Comparison of ENCODE assay signal across 17 cellular contexts in the genomic region with DNA sequence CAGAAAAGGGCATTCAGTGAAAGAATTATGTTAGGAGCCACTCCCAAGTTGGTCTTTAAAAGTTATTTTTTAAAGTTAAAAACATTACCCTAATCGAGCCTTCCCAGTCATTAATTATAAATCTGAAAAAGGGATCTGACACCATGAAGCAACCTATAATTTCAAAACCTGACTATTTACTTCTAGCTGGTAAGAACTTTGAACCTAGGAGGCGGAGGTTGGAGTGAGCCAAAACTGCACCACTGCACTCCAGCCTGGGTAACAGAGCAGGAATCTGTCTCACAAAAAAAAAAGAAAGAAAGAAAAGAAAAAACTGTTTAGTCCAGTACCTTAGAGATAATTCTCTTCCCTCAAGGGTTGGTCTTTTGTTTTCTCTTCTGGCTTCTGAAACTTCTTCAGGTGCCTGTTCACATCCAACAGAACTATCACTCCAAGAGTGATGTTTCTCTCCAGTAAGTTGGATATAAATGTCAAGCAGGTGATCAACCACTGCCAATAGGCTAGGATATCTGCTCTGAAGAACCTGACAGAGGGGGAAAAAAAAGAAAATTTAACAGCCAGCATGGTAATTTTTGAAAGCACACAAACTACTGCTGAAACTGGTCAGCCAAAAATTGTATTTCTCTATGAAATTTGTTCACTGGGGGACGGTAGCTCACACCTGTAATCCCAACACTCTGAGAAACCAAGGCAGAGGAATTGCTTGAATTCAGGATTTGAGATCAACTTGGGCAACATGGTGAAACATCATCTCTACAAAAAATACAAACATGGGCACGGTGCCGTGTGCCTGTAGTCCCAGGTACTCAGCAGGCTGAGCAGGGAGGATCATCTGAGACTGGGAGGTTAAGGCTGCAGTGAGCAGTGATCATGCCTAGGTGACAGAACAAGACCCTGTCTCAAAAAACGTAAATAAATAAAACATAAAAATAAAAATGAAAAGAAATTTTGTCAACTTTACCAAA. TPM values are rescaled to one million over a fixed set of nuclear protein-coding genes. Genes with fewer than 3 reads are reported as not detected.
DNase-seq lines count a peak whose midpoint lies in the region; ATAC-seq, FAIRE-seq and TF ChIP-seq lines count a peak whose summit lies in the region.
"Had no signal": no experiment of that assay in that cellular context is flagged by ENCODE, and none has a peak within 500 bp of the region (broad histone marks: within the 10 kb centered on the region; RNA-seq: fewer than 3 reads in every experiment).

No MANE protein-coding gene starts in this region.

- POLR2A ChIA-PET in endothelial cell of umbilical vein (lab: Charles Lee), result no interaction called here

- TF ChIP-seq CTCF in GM23338 (conservative IDR thresholded peaks at IDR 0.05; ENCODE audit: low read depth in 2 of 2) (no peak), endothelial cell of umbilical vein (IDR thresholded peaks at IDR 0.05; ENCODE audit: extremely low read depth in 1 of 2, insufficient read depth in 1 of 2, low read depth in 1 of 2, low read length in 2 of 2) (no peak), right lobe of liver (IDR thresholded peaks at IDR 0.05) (no peak), uterus (IDR thresholded peaks at IDR 0.05) (no peak)

- no peaks in the 10 kb centered on the region for H3K27me3 Mint-ChIP-seq in activated CD8-positive, alpha-beta memory T cell treated with anti-CD3 and anti-CD28 coated beads, Interleukin-2, amount 10 ng/mL, durations not matched to agents 7 days and 5 days
- no peaks in the 10 kb centered on the region for H3K27me3 Mint-ChIP-seq in GM23338 (ENCODE audit: insufficient read depth, low read depth, poor library complexity)
- H3K27me3 Mint-ChIP-seq: CD4-positive, alpha-beta memory T cell had no signal

- CTCF ChIA-PET in activated CD8-positive, alpha-beta memory T cell treated with anti-CD3 and anti-CD28 coated beads, Interleukin-2, amount 10 ng/mL, durations not matched to agents 7 days and 5 days (lab: Charles Lee), result interaction anchor here (0.7 kb wide), 1 partner anchor 503 kb away, joined by 4 read pairs; no protein-coding TSS in a partner anchor
- CTCF ChIA-PET in endothelial cell of umbilical vein (lab: Charles Lee), result no interaction called here

- H3K4me3 Mint-ChIP-seq in activated CD8-positive, alpha-beta memory T cell treated with anti-CD3 and anti-CD28 coated beads, Interleukin-2, amount 10 ng/mL, durations not matched to agents 7 days and 5 days, result no peak overlapping the region
- H3K4me3 Mint-ChIP-seq in GM23338, result no peak overlapping the region
- H3K4me3 Mint-ChIP-seq: CD14-positive monocyte; CD4-positive, alpha-beta memory T cell; H9 had no signal

- no peaks in the 10 kb centered on the region for H3K9me1 ChIP-seq in endothelial cell of umbilical vein (replicated peaks; ENCODE audit: control insufficient read depth, extremely low read depth, insufficient read depth, low read length)

- H3K4me1 Mint-ChIP-seq in activated CD8-positive, alpha-beta memory T cell treated with anti-CD3 and anti-CD28 coated beads, Interleukin-2, amount 10 ng/mL, durations not matched to agents 7 days and 5 days, result no peaks in the 10 kb centered on the region
- no peaks in the 10 kb centered on the region for H3K4me1 Mint-ChIP-seq in GM23338
- H3K4me1 Mint-ChIP-seq: CD14-positive monocyte; CD4-positive, alpha-beta memory T cell; H9 had no signal

- H3F3A ChIP-seq in GM23338 (replicated peaks; ENCODE audit: low read depth), result peaks cover 5% of the 10 kb centered on the region; the same call in 1 of the 2 replicates

- H3K27ac Mint-ChIP-seq in activated CD8-positive, alpha-beta memory T cell treated with anti-CD3 and anti-CD28 coated beads, Interleukin-2, amount 10 ng/mL, durations not matched to agents 7 days and 5 days, result peak overlapping the region; percentile 47
- H3K27ac Mint-ChIP-seq in GM23338, result no peak overlapping the region

- dilution Hi-C loops in endothelial cell of umbilical vein (cut with MboI; ENCODE audit: extremely low pct_ligation_motif_present, low sequenced_read_pairs), result no loop called here

- H3K79me2 ChIP-seq in GM23338 (replicated peaks; ENCODE audit: insufficient read depth) (peaks cover 25% of the 10 kb centered on the region), endothelial cell of umbilical vein (ENCODE audit: control insufficient read depth, insufficient read depth, low read length) (no peaks in the 10 kb centered on the region)

- H3K4me2 ChIP-seq in GM23338 (no peak overlapping the region), endothelial cell of umbilical vein (ENCODE audit: insufficient read depth, low read length) (no peak overlapping the region)
- H3K4me2 ChIP-seq: BLaER1 had no signal

- peaks cover 57% of the 10 kb centered on the region for H3K36me3 Mint-ChIP-seq in activated CD8-positive, alpha-beta memory T cell treated with anti-CD3 and anti-CD28 coated beads, Interleukin-2, amount 10 ng/mL, durations not matched to agents 7 days and 5 days
- H3K36me3 Mint-ChIP-seq in GM23338 (ENCODE audit: low read depth), result peaks cover 96% of the 10 kb centered on the region

- H3K9me3 Mint-ChIP-seq in activated CD8-positive, alpha-beta memory T cell treated with anti-CD3 and anti-CD28 coated beads, Interleukin-2, amount 10 ng/mL, durations not matched to agents 7 days and 5 days (ENCODE audit: low read depth), result no peaks in the 10 kb centered on the region
- H3K9me3 Mint-ChIP-seq in GM23338, result peaks cover 4% of the 10 kb centered on the region; the same call in 1 of the 3 replicates

- H3K9me2 ChIP-seq in GM23338 (ENCODE audit: insufficient read depth), result no peaks in the 10 kb centered on the region

- H3K27ac ChIP-seq in GM23338 (ENCODE audit: low read depth) (no peak overlapping the region; the same call in 1 of the 2 replicates), endothelial cell of umbilical vein (ENCODE audit: insufficient read depth, low read depth, low read length) (no peak overlapping the region), right lobe of liver (peak overlapping the region; percentile 72 to 80 (median 80)), uterus (no peak overlapping the region)
- H3K27ac ChIP-seq: BLaER1 had no signal

- BruUV-seq in endothelial cell of umbilical vein (replicated peaks; lab: Mats Ljungman, UMichigan), result no TSS peak

- no peak for ATAC-seq in activated CD8-positive, alpha-beta memory T cell treated with anti-CD3 and anti-CD28 coated beads, Interleukin-2, amount 10 ng/mL, durations not matched to agents 7 days and 5 days
- ATAC-seq in GM23338 (no peak), right lobe of liver (peak; percentile 79 to 91 (median 86))

- intact Hi-C loops in endothelial cell of umbilical vein (cut with micrococcal nuclease), result no loop called here
- intact Hi-C loops in right lobe of liver (cut with DNase I), result no loop called here
- intact Hi-C loops in uterus (cut with DNase I; ENCODE audit: low total_unique reads), result no loop called here

- H3K9me3 ChIP-seq in endothelial cell of umbilical vein (replicated peaks; ENCODE audit: control insufficient read depth, insufficient read depth, low read length), result no peaks in the 10 kb centered on the region
- no peaks in the 10 kb centered on the region for H3K9me3 ChIP-seq in right lobe of liver
- H3K9me3 ChIP-seq in uterus, result no peaks in the 10 kb centered on the region

- no peaks in the 10 kb centered on the region for H3K4me1 ChIP-seq in GM23338 (ENCODE audit: insufficient read depth)
- no peaks in the 10 kb centered on the region for H3K4me1 ChIP-seq in endothelial cell of umbilical vein (ENCODE audit: control insufficient read depth, extremely low read depth, insufficient read depth, low read length)
- H3K4me1 ChIP-seq in right lobe of liver, result peaks cover 0 to 43% (median 11%) of the 10 kb centered on the region in 4 donors
- H3K4me1 ChIP-seq in uterus, result no peaks in the 10 kb centered on the region
- H3K4me1 ChIP-seq: BLaER1 had no signal

- FAIRE-seq in endothelial cell of umbilical vein (lab: Jason Lieb, UNC), result peak; percentile 4
- FAIRE-seq: H1 had no signal

- no peak overlapping the region for H3K9ac ChIP-seq in endothelial cell of umbilical vein (replicated peaks; ENCODE audit: extremely low read depth, insufficient read depth, low read length)
- H3K9ac ChIP-seq: BLaER1 had no signal

- no peak overlapping the region for H3K4me3 ChIP-seq in GM23338
- H3K4me3 ChIP-seq in endothelial cell of umbilical vein (replicated peaks in 1 of 3; ENCODE audit: insufficient read depth in 1 of 3, low read depth in 1 of 3, low read length in 3 of 3), result no peak overlapping the region
- no peak overlapping the region for H3K4me3 ChIP-seq in right lobe of liver
- no peak overlapping the region for H3K4me3 ChIP-seq in uterus
- H3K4me3 ChIP-seq: BLaER1 had no signal

- H3K36me3 ChIP-seq in GM23338 (ENCODE audit: insufficient read depth) (peaks cover 73% of the 10 kb centered on the region), endothelial cell of umbilical vein (ENCODE audit: control insufficient read depth in 2 of 2, extremely low read depth in 1 of 2, insufficient read depth in 2 of 2, low read length in 2 of 2) (peaks cover 2 to 5% of the 10 kb centered on the region in 2 experiments), right lobe of liver (peaks cover 0 to 3% (median under 1%) of the 10 kb centered on the region in 4 donors), uterus (no peaks in the 10 kb centered on the region)

- TF ChIP-seq POLR2A in endothelial cell of umbilical vein (IDR thresholded peaks at IDR 0.05; ENCODE audit: low read depth, low read length) (no peak), right lobe of liver (IDR thresholded peaks at IDR 0.05) (no peak), uterus (IDR thresholded peaks at IDR 0.05) (no peak)

- DNase-seq in activated CD8-positive, alpha-beta memory T cell treated with anti-CD3 and anti-CD28 coated beads, Interleukin-2, amount 10 ng/mL, durations not matched to agents 7 days and 5 days, result no peak
- no peak for DNase-seq in activated CD8-positive, alpha-beta memory T cell treated with anti-CD3 and anti-CD28 coated beads, Interleukin-2, amount 50 U/mL, for 4 hours
- DNase-seq in GM23338 (ENCODE audit: low spot score) (no peak), endothelial cell of umbilical vein (ENCODE audit: low read depth, low spot score) (no peak), right lobe of liver (peak in 2 of 3 donors; percentile 35 to 74), T1000 (lab: John Stamatoyannopoulos, UW) (no peak), uterus (no peak), germinal center (ENCODE audit: low spot score) (no peak)
- DNase-seq: 8988T; CD4-positive, alpha-beta memory T cell; DMS153; DMS79; GDM1; H9 had no signal

- H4K20me1 ChIP-seq in GM23338 (replicated peaks; ENCODE audit: insufficient read depth) (peaks cover 6% of the 10 kb centered on the region; the same call in 1 of the 2 replicates), endothelial cell of umbilical vein (replicated peaks; ENCODE audit: control insufficient read depth, extremely low read depth, insufficient read depth, low read length) (no peaks in the 10 kb centered on the region)
- H4K20me1 ChIP-seq: BLaER1 had no signal

- no peaks in the 10 kb centered on the region for H3K27me3 ChIP-seq in GM23338 (ENCODE audit: insufficient read depth)
- no peaks in the 10 kb centered on the region for H3K27me3 ChIP-seq in endothelial cell of umbilical vein (ENCODE audit: control insufficient read depth in 2 of 2, insufficient read depth in 2 of 2, low read length in 2 of 2)
- no peaks in the 10 kb centered on the region for H3K27me3 ChIP-seq in right lobe of liver
- H3K27me3 ChIP-seq in uterus, result no peaks in the 10 kb centered on the region
- H3K27me3 ChIP-seq: BLaER1 had no signal

- 44% methylated on average over 6 of the region's 6 CpGs for WGBS in right lobe of liver (ENCODE audit: insufficient coverage, low coverage, low lambda C conversion rate, missing lambda C conversion rate)

- H2AFZ ChIP-seq in GM23338 (no peak overlapping the region), endothelial cell of umbilical vein (ENCODE audit: low read depth, low read length) (no peak overlapping the region)

RNA-seq across cellular contexts. Expression of gene MDN1, which starts 38.2 kb away (rescaled TPM):
- total RNA-seq in activated CD8-positive, alpha-beta memory T cell treated with anti-CD3 and anti-CD28 coated beads, Interleukin-2, amount 10 ng/mL, durations not matched to agents 7 days and 5 days, result 10 to 100 TPM; 54.7 to 56.2 TPM
- 199 and 217 TPM in 2 replicates for total RNA-seq in GM23338 (2014; rRNA removed; shearing (Covaris generic))
- polyA plus RNA-seq in GM23338 (2016; fragmentation: Nextera tagmentation; extraction: Ambion mirVana) (165 and 187 TPM in 2 replicates), endothelial cell of umbilical vein (7.6 and 9.2 TPM in 2 replicates)
- total RNA-seq in endothelial cell of umbilical vein (35.1 and 39.6 TPM in 2 replicates), right lobe of liver (10 to 100 TPM; 13.8 to 49.6 (median 25.5) TPM), uterus (10 to 100 TPM in 3 of 4 donors, 1 to 10 TPM in 1; 7.1 to 46.5 (median 34.5) TPM)
- 11.7 and 12.1 TPM in 2 replicates for polyA plus RNA-seq in endothelial cell of umbilical vein (2011; cell fraction: cytosol; rRNA removed)
- polyA plus RNA-seq in endothelial cell of umbilical vein (2011; cell fraction: nucleus; rRNA removed), result 44.9 and 46.1 TPM in 2 replicates
- polyA plus RNA-seq in endothelial cell of umbilical vein (2012), result 18.5 and 23.1 TPM in 2 replicates
- 28.5 and 29.0 TPM in 2 replicates for polyA minus RNA-seq in endothelial cell of umbilical vein
- 16.4 TPM for polyA minus RNA-seq in endothelial cell of umbilical vein (2011; cell fraction: cytosol; rRNA and poly(A)+ RNA removed)
- polyA minus RNA-seq in endothelial cell of umbilical vein (2011; cell fraction: nucleus; rRNA and poly(A)+ RNA removed), result 35.4 and 52.7 TPM in 2 replicates

RNA-seq across cellular contexts. Expression of gene CASP8AP2, which starts 48.3 kb away (rescaled TPM):
- total RNA-seq in activated CD8-positive, alpha-beta memory T cell treated with anti-CD3 and anti-CD28 coated beads, Interleukin-2, amount 10 ng/mL, durations not matched to agents 7 days and 5 days, result 10 to 100 TPM; 34.7 to 40.8 TPM
- total RNA-seq in GM23338 (2014; rRNA removed; shearing (Covaris generic)), result 22.8 and 31.3 TPM in 2 replicates
- 51.7 and 75.5 TPM in 2 replicates for polyA plus RNA-seq in GM23338 (2016; fragmentation: Nextera tagmentation; extraction: Ambion mirVana)
- 20.2 and 22.0 TPM in 2 replicates for total RNA-seq in endothelial cell of umbilical vein
- 3.4 and 4.7 TPM in 2 replicates for polyA plus RNA-seq in endothelial cell of umbilical vein
- polyA plus RNA-seq in endothelial cell of umbilical vein (2011; cell fraction: cytosol; rRNA removed), result 4.5 and 5.0 TPM in 2 replicates
- polyA plus RNA-seq in endothelial cell of umbilical vein (2011; cell fraction: nucleus; rRNA removed), result 17.6 and 23.7 TPM in 2 replicates
- polyA plus RNA-seq in endothelial cell of umbilical vein (2012), result 8.3 and 10.6 TPM in 2 replicates
- polyA minus RNA-seq in endothelial cell of umbilical vein, result 19.0 and 21.0 TPM in 2 replicates
- polyA minus RNA-seq in endothelial cell of umbilical vein (2011; cell fraction: cytosol; rRNA and poly(A)+ RNA removed), result 18.6 TPM
- polyA minus RNA-seq in endothelial cell of umbilical vein (2011; cell fraction: nucleus; rRNA and poly(A)+ RNA removed), result 20.1 and 34.3 TPM in 2 replicates
- total RNA-seq in right lobe of liver, result 1 to 10 TPM; 3.9 to 6.2 (median 5.0) TPM
- 10 to 100 TPM; 22.0 to 37.6 (median 29.6) TPM for total RNA-seq in uterus

Comparison
In these comparisons a context has a peak if more than half of its experiments do, and no peak if none do; other contexts are left out.
1. ATAC-seq: peak in right lobe of liver (4 of 4); none in activated CD8-positive, alpha-beta memory T cell treated with anti-CD3 and anti-CD28 coated beads, Interleukin-2, amount 10 ng/mL, durations not matched to agents 7 days and 5 days (single experiment) and GM23338 (single experiment).
2. DNase-seq: peak in right lobe of liver (2 of 3); none in activated CD8-positive, alpha-beta memory T cell treated with anti-CD3 and anti-CD28 coated beads, Interleukin-2, amount 10 ng/mL, durations not matched to agents 7 days and 5 days (single experiment), activated CD8-positive, alpha-beta memory T cell treated with anti-CD3 and anti-CD28 coated beads, Interleukin-2, amount 50 U/mL, for 4 hours (single experiment), GM23338 (single experiment), endothelial cell of umbilical vein (single experiment), T1000 (single experiment), uterus (0 of 2) and germinal center (single experiment).
3. H3K27ac ChIP-seq: peak in right lobe of liver (3 of 3); none in GM23338 (single experiment), endothelial cell of umbilical vein (single experiment) and uterus (0 of 2).